ENCODE assay signal across 21 cellular contexts in the genomic region with DNA sequence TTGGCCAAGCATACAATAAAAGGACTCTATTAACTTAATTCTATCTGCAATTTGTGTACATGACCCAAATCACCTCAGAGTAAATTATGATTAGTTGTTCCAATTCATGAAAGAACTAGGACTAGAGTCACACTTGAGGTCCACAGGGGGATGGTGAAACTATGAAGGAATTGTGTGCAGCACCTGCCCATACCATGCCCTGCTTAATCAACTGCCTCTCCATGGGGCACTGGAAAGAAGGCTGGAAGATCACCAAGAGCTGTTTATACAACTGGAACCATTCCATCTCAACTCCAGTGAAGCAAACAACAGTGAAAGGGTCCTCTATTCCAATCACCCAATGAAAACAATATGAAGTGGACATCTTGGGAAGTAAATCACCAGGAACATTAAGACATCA.
"Had no signal": no experiment of that assay in that cellular context is flagged by ENCODE, and none has a peak within 500 bp of the region (broad histone marks: within the 10 kb centered on the region; RNA-seq: fewer than 3 reads in every experiment).

No MANE protein-coding gene starts in this region.

- DNase-seq: activated CD4-positive, alpha-beta memory T cell treated with anti-CD3 and anti-CD28 coated beads for 36 hours; activated CD4-positive, alpha-beta T cell treated with anti-CD3 and anti-CD28 coated beads for 4 hours; activated gamma-delta T cell treated with Interleukin-2 at 50 U/mL for 16 hours; activated T-cell treated with anti-CD3 and anti-CD28 coated beads for 4 hours; effector CD4-positive, alpha-beta T cell; immature natural killer cell; kidney glomerular epithelial cell; mesenchymal stem cell; naive thymus-derived CD4-positive, alpha-beta T cell; pancreas; stimulated activated CD4-positive, alpha-beta T cell treated with anti-CD3 and anti-CD28 coated beads, Interleukin-4, amount 100 ng/mL, for 24 hours; upper lobe of right lung had no signal

- H3K4me1 ChIP-seq: esophagus muscularis mucosa, gastroesophageal sphincter, pancreas, upper lobe of right lung had no signal

- H3K36me3 ChIP-seq: esophagus muscularis mucosa, gastroesophageal sphincter, neutrophil, pancreas, thoracic aorta, upper lobe of right lung had no signal

- ATAC-seq: activated naive CD4-positive, alpha-beta T cell treated with anti-CD3 and anti-CD28 coated beads, Interleukin-2, amount 50 U/mL, for 72 hours; gastroesophageal sphincter; naive thymus-derived CD4-positive, alpha-beta T cell; pancreas; sciatic nerve; stimulated activated effector memory CD8-positive, alpha-beta T cell treated with anti-CD3 and anti-CD28 coated beads, Interleukin-12 subunit alpha, Interleukin-12 subunit beta, amount 100 ng/mL, for 72 hours; upper lobe of right lung; WTC11 had no signal

- H3K9me3 ChIP-seq: esophagus muscularis mucosa, gastroesophageal sphincter, pancreas, thoracic aorta, upper lobe of right lung had no signal

- H3K4me3 ChIP-seq: esophagus muscularis mucosa, gastroesophageal sphincter, pancreas, smooth muscle cell, thoracic aorta, upper lobe of right lung had no signal
